In genomic region chr1:1817262-1817661, GRCh38 we compare ENCODE assay signal across 32 cellular contexts. TPM values are rescaled to one million over a fixed set of nuclear protein-coding genes. Genes with fewer than 3 reads are reported as not detected.
DNase-seq lines count a peak whose midpoint lies in the region; ATAC-seq and TF ChIP-seq lines count a peak whose summit lies in the region.
"Had no signal": no experiment of that assay in that cellular context is flagged by ENCODE, and none has a peak within 500 bp of the region (broad histone marks: within the 10 kb centered on the region; RNA-seq: fewer than 3 reads in every experiment).

No MANE protein-coding gene starts in this region.

- intact Hi-C loops in colonic mucosa (cut with DNase I): no loop called here

- H3K9me3 ChIP-seq in DOHH2 (ENCODE audit: control insufficient read depth, insufficient read depth, low read length) (no peaks in the 10 kb centered on the region), T-helper 17 cell (ENCODE audit: control insufficient read depth, low read length, poor library complexity, severe bottlenecking) (no peaks in the 10 kb centered on the region), muscle layer of colon (ENCODE audit: low read length) (no peaks in the 10 kb centered on the region), upper lobe of left lung (no peaks in the 10 kb centered on the region), colonic mucosa (no peaks in the 10 kb centered on the region)
- H3K9me3 ChIP-seq: BLaER1, body of pancreas, gastroesophageal sphincter, Peyer's patch had no signal

- H3K4me3 ChIP-seq in DOHH2 (ENCODE audit: low read length): no peak overlapping the region
- H3K4me3 ChIP-seq in muscle layer of colon (ENCODE audit: low read depth in 1 of 2, low read length in 2 of 2): no peak overlapping the region
- no peak overlapping the region for H3K4me3 ChIP-seq in upper lobe of left lung
- no peak overlapping the region for H3K4me3 ChIP-seq in colonic mucosa
- H3K4me3 ChIP-seq: BLaER1, body of pancreas, gastroesophageal sphincter, Peyer's patch had no signal

- peak overlapping the region; percentile 25 for H3K27ac Mint-ChIP-seq in activated naive CD4-positive, alpha-beta T cell treated with anti-CD3 and anti-CD28 coated beads, Interleukin-2, amount 50 U/mL, for 24 hours
- peak overlapping the region; percentile 11 for H3K27ac Mint-ChIP-seq in T-helper 17 cell
- H3K27ac Mint-ChIP-seq: activated T-helper 2 cell treated with anti-CD3 and anti-CD28 coated beads, Interferon-gamma antibody, Interleukin-2, Interleukin-4, amounts not matched to agents 10 μg/mL and 5 μg/mL and 100 μg/mL, durations not matched to agents 14 hours and 24 hours and 36 hours had no signal

- peak overlapping the region; percentile 9 for H3K9ac ChIP-seq in muscle layer of colon (ENCODE audit: low read length)
- no peak overlapping the region for H3K9ac ChIP-seq in colonic mucosa (ENCODE audit: low read depth in 2 of 2, low read length in 2 of 2)
- H3K9ac ChIP-seq: BLaER1 had no signal

- H3K27ac ChIP-seq in DOHH2 (ENCODE audit: low read depth, low read length) (peak overlapping the region; percentile 11; the same call in 1 of the 2 replicates), muscle layer of colon (ENCODE audit: low read depth, low read length) (no peak overlapping the region), upper lobe of left lung (no peak overlapping the region), colonic mucosa (no peak overlapping the region)
- H3K27ac ChIP-seq: BLaER1, body of pancreas, gastroesophageal sphincter, Peyer's patch, VCaP had no signal

- TF ChIP-seq CTCF in DOHH2 (IDR thresholded peaks at IDR 0.05; ENCODE audit: low read depth, low read length, poor library complexity, severe bottlenecking) (no peak), upper lobe of left lung (IDR thresholded peaks at IDR 0.05) (no peak), colonic mucosa (IDR thresholded peaks at IDR 0.05) (no peak)

- H3K27me3 ChIP-seq in DOHH2 (ENCODE audit: control insufficient read depth, low read length): no peaks in the 10 kb centered on the region
- H3K27me3 ChIP-seq in muscle layer of colon (ENCODE audit: control insufficient read depth in 1 of 2, insufficient read depth in 2 of 2, low read length in 2 of 2): no peaks in the 10 kb centered on the region
- no peaks in the 10 kb centered on the region for H3K27me3 ChIP-seq in upper lobe of left lung
- H3K27me3 ChIP-seq in colonic mucosa: no peaks in the 10 kb centered on the region
- H3K27me3 ChIP-seq: BLaER1, body of pancreas, gastroesophageal sphincter, Peyer's patch had no signal

- peaks cover 5% of the 10 kb centered on the region for H3K36me3 Mint-ChIP-seq in activated naive CD4-positive, alpha-beta T cell treated with anti-CD3 and anti-CD28 coated beads, Interleukin-2, amount 50 U/mL, for 24 hours
- peaks cover 5% of the 10 kb centered on the region for H3K36me3 Mint-ChIP-seq in T-helper 17 cell (ENCODE audit: low read depth)

- no peak for TF ChIP-seq POLR2A in upper lobe of left lung (IDR thresholded peaks at IDR 0.05)

- peaks cover 78% of the 10 kb centered on the region for H3K79me2 ChIP-seq in DOHH2 (ENCODE audit: control insufficient read depth, low read length)

- H3K9me3 Mint-ChIP-seq in activated naive CD4-positive, alpha-beta T cell treated with anti-CD3 and anti-CD28 coated beads, Interleukin-2, amount 50 U/mL, for 24 hours: no peaks in the 10 kb centered on the region
- H3K9me3 Mint-ChIP-seq: activated T-helper 2 cell treated with anti-CD3 and anti-CD28 coated beads, Interferon-gamma antibody, Interleukin-2, Interleukin-4, amounts not matched to agents 10 μg/mL and 5 μg/mL and 100 μg/mL, durations not matched to agents 14 hours and 24 hours and 36 hours; naive thymus-derived CD8-positive, alpha-beta T cell had no signal

- H3K9me2 ChIP-seq in DOHH2 (replicated peaks; ENCODE audit: control insufficient read depth, low read length): no peaks in the 10 kb centered on the region

- H3K4me2 ChIP-seq in DOHH2 (ENCODE audit: low read length): no peak overlapping the region
- H3K4me2 ChIP-seq: BLaER1 had no signal

- no peak for TF ChIP-seq EP300 in upper lobe of left lung (IDR thresholded peaks at IDR 0.05)

- H3K27me3 Mint-ChIP-seq in activated naive CD4-positive, alpha-beta T cell treated with anti-CD3 and anti-CD28 coated beads, Interleukin-2, amount 50 U/mL, for 24 hours: no peaks in the 10 kb centered on the region
- no peaks in the 10 kb centered on the region for H3K27me3 Mint-ChIP-seq in T-helper 17 cell
- H3K27me3 Mint-ChIP-seq: naive thymus-derived CD8-positive, alpha-beta T cell had no signal

- peaks cover 15% of the 10 kb centered on the region for H3F3A ChIP-seq in DOHH2 (ENCODE audit: control insufficient read depth, insufficient read depth)

- peaks cover 4% of the 10 kb centered on the region for H3K4me1 Mint-ChIP-seq in activated naive CD4-positive, alpha-beta T cell treated with anti-CD3 and anti-CD28 coated beads, Interleukin-2, amount 50 U/mL, for 24 hours
- H3K4me1 Mint-ChIP-seq in T-helper 17 cell: peaks cover 8% of the 10 kb centered on the region

- H4K20me1 ChIP-seq in DOHH2 (ENCODE audit: control insufficient read depth, insufficient read depth, low read depth, low read length): no peaks in the 10 kb centered on the region

- WGBS in upper lobe of left lung, 2 donors: 71 to 83% methylated on average over 1 of the region's 1 CpG

- DNase-seq in activated naive CD4-positive, alpha-beta T cell (lab: John Stamatoyannopoulos, UW): no peak
- DNase-seq in T-helper 17 cell (no peak), dedifferentiated amniotic fluid mesenchymal stem cell (ENCODE audit: extremely low spot score) (no peak), upper lobe of left lung (no peak), colonic mucosa (no peak)
- DNase-seq: activated CD4-positive, alpha-beta T cell treated with anti-CD3 and anti-CD28 coated beads for 48 hours; activated CD8-positive, alpha-beta memory T cell treated with anti-CD3 and anti-CD28 coated beads, Interleukin-2, amount 50 U/mL, for 4 hours; body of pancreas; effector CD4-positive, alpha-beta T cell; HCEC 1CT; Kasumi-1; midbrain; naive thymus-derived CD8-positive, alpha-beta T cell; NCI-H1436 treated with DMSO at 0.1 percent for 48 hours; NCI-H2081 treated with DMSO at 0.1 percent for 48 hours; NCI-H2227 treated with DMSO at 0.1 percent for 48 hours; NCI-H69; Peyer's patch; SHP77 treated with DMSO at 0.1 percent for 48 hours; stimulated activated CD4-positive, alpha-beta T cell treated with anti-CD3 and anti-CD28 coated beads, Interleukin-15, amount 100 ng/mL, for 24 hours; stimulated activated CD4-positive, alpha-beta T cell treated with anti-CD3 and anti-CD28 coated beads, Interleukin-4, amount 100 ng/mL, for 4 hours; substantia nigra; SW 1271; T-helper 9 cell; trophoblast cell had no signal

- ATAC-seq in T-helper 17 cell (no peak), upper lobe of left lung (ENCODE audit: low FRiP score in 2 of 2) (no peak)
- ATAC-seq: body of pancreas; gastroesophageal sphincter; naive thymus-derived CD8-positive, alpha-beta T cell had no signal

- H3K36me3 ChIP-seq in DOHH2 (ENCODE audit: control insufficient read depth, low read length) (peaks cover 79% of the 10 kb centered on the region), muscle layer of colon (ENCODE audit: insufficient read depth, low read length) (peaks cover 34% of the 10 kb centered on the region), upper lobe of left lung (peaks cover 9 to 89% (median 44%) of the 10 kb centered on the region in 4 donors), colonic mucosa (peaks cover 11% of the 10 kb centered on the region)

- peaks cover 39% of the 10 kb centered on the region for H3K4me1 ChIP-seq in DOHH2 (ENCODE audit: control insufficient read depth, low read length)
- H3K4me1 ChIP-seq in muscle layer of colon (ENCODE audit: insufficient read depth, low read length): no peaks in the 10 kb centered on the region
- no peaks in the 10 kb centered on the region for H3K4me1 ChIP-seq in upper lobe of left lung
- no peaks in the 10 kb centered on the region for H3K4me1 ChIP-seq in colonic mucosa
- H3K4me1 ChIP-seq: body of pancreas, gastroesophageal sphincter, Peyer's patch had no signal

- H3K4me3 Mint-ChIP-seq in activated naive CD4-positive, alpha-beta T cell treated with anti-CD3 and anti-CD28 coated beads, Interleukin-2, amount 50 U/mL, for 24 hours: no peak overlapping the region
- H3K4me3 Mint-ChIP-seq in T-helper 17 cell: no peak overlapping the region
- H3K4me3 Mint-ChIP-seq: naive thymus-derived CD8-positive, alpha-beta T cell had no signal

RNA-seq across cellular contexts. Expression of gene NADK, which starts 39.0 kb away (rescaled TPM):
- 10 to 100 TPM; 54.8 to 61.5 TPM for total RNA-seq in T-helper 17 cell
- 100 to 1,000 TPM in 4 of 6 donors, 10 to 100 TPM in 2; 85.0 to 279 (median 124) TPM for total RNA-seq in upper lobe of left lung
- total RNA-seq in colonic mucosa: 100 to 1,000 TPM; 122 to 146 TPM
